ENCODE assay signal across 21 cellular contexts in genomic region chrX:133254666-133255065, GRCh38. TPM values are rescaled to one million over a fixed set of nuclear protein-coding genes. Genes with fewer than 3 reads are reported as not detected.
DNase-seq lines count a peak whose midpoint lies in the region; ATAC-seq and TF ChIP-seq lines count a peak whose summit lies in the region.
"Had no signal": no experiment of that assay in that cellular context is flagged by ENCODE, and none has a peak within 500 bp of the region (broad histone marks: within the 10 kb centered on the region; RNA-seq: fewer than 3 reads in every experiment).

No MANE protein-coding gene starts in this region.

- dilution Hi-C loops in IMR-90 (cut with HindIII; ENCODE audit: low sequenced_read_pairs, unreplicated experiment) = no loop called here

- H3K27ac ChIP-seq in DOHH2 (ENCODE audit: low read depth, low read length) = no peak overlapping the region
- no peak overlapping the region for H3K27ac ChIP-seq in IMR-90 (ENCODE audit: insufficient read depth, low read length)
- peak overlapping the region; percentile 29 for H3K27ac ChIP-seq in mesodermal cell (ENCODE audit: low read depth, low read length, severe bottlenecking)
- no peak overlapping the region for H3K27ac ChIP-seq in right atrium auricular region
- H3K27ac ChIP-seq: dorsolateral prefrontal cortex, prostate gland, transverse colon had no signal

- no peak for TF ChIP-seq CTCF in DOHH2 (IDR thresholded peaks at IDR 0.05; ENCODE audit: low read depth, low read length, poor library complexity, severe bottlenecking)
- TF ChIP-seq CTCF in IMR-90 (conservative IDR thresholded peaks at IDR 0.05; ENCODE audit: low read depth, low read length) = no peak
- no peak for TF ChIP-seq CTCF in right atrium auricular region (IDR thresholded peaks at IDR 0.05)

- H3F3A ChIP-seq in DOHH2 (ENCODE audit: control insufficient read depth, insufficient read depth) = no peaks in the 10 kb centered on the region

- H3K4me2 ChIP-seq in DOHH2 (ENCODE audit: low read length) (peak overlapping the region; percentile 43), IMR-90 (ENCODE audit: low read depth, low read length) (no peak overlapping the region)

- no peak overlapping the region for H4K91ac ChIP-seq in IMR-90 (ENCODE audit: insufficient read depth, low read depth, low read length)

- TF ChIP-seq RAD21 in IMR-90 (IDR thresholded peaks at IDR 0.05; ENCODE audit: low read length) = no peak

- H3K18ac ChIP-seq in IMR-90 (ENCODE audit: low read depth, low read length) = no peak overlapping the region

- DNase-seq in IMR-90 (peak; percentile 41), astrocyte of the hippocampus (ENCODE audit: low read depth, low spot score) (peak; percentile 23), D341Med (ENCODE audit: low spot score) (no peak), right atrium auricular region (ENCODE audit: low spot score) (no peak), islet precursor cell (no peak)
- DNase-seq: activated CD4-positive, alpha-beta memory T cell treated with anti-CD3 and anti-CD28 coated beads for 36 hours; activated T-cell treated with anti-CD3 and anti-CD28 coated beads, Interleukin-2, amount 50 U/mL, for 4 hours; C1 segment of cervical spinal cord; DMS79 treated with DMSO at 0.1 percent for 48 hours; dorsolateral prefrontal cortex; glutamatergic neuron; NCI-H774; RPMI8226; stimulated activated naive B cell treated with anti-CD40 and anti-IgM and Interleukin-4, amounts not matched to agents 10 μg/mL and 1 μg/mL and 100 μg/mL, for 72 hours; T-helper 17 cell; transverse colon had no signal

- no peak overlapping the region for H2AFZ ChIP-seq in IMR-90 (replicated peaks; ENCODE audit: low read length, poor library complexity)

- H3K23ac ChIP-seq in IMR-90 (ENCODE audit: low read depth, low read length) = no peak overlapping the region

- H3K27me3 ChIP-seq in DOHH2 (ENCODE audit: control insufficient read depth, low read length) (no peaks in the 10 kb centered on the region), IMR-90 (ENCODE audit: control insufficient read depth, insufficient read depth, low read length) (no peaks in the 10 kb centered on the region; the same call in 1 of the 2 replicates), right atrium auricular region (no peaks in the 10 kb centered on the region)
- H3K27me3 ChIP-seq: transverse colon had no signal

- POLR2A ChIA-PET in IMR-90 (lab: Charles Lee; ENCODE audit: unreplicated experiment) = no interaction called here

- H3K9ac ChIP-seq in IMR-90 (ENCODE audit: low read depth, low read length) = no peak overlapping the region

- H3K9me3 ChIP-seq in DOHH2 (ENCODE audit: control insufficient read depth, insufficient read depth, low read length) (no peaks in the 10 kb centered on the region), IMR-90 (ENCODE audit: control insufficient read depth, insufficient read depth, low read length) (no peaks in the 10 kb centered on the region), mesodermal cell (ENCODE audit: control insufficient read depth, low read length) (no peaks in the 10 kb centered on the region), right atrium auricular region (no peaks in the 10 kb centered on the region)
- H3K9me3 ChIP-seq: prostate gland, transverse colon had no signal

- H2AK5ac ChIP-seq in IMR-90 (ENCODE audit: low read depth, low read length) = no peak overlapping the region

- H3K4ac ChIP-seq in IMR-90 (ENCODE audit: low read depth, low read length) = no peak overlapping the region

- 0 out of 2 replicates have a peak overlapping the region, but pooled peaks have one; percentile 6 for H3K4me3 ChIP-seq in DOHH2 (ENCODE audit: low read length)
- no peak overlapping the region for H3K4me3 ChIP-seq in IMR-90 (ENCODE audit: insufficient read depth, low read depth, low read length)
- H3K4me3 ChIP-seq in mesodermal cell (ENCODE audit: extremely low read depth, insufficient read depth, low read length, poor library complexity, severe bottlenecking) = no peak overlapping the region
- H3K4me3 ChIP-seq in right atrium auricular region = no peak overlapping the region
- H3K4me3 ChIP-seq: dorsolateral prefrontal cortex, prostate gland, transverse colon had no signal

- no peaks in the 10 kb centered on the region for H3K36me3 ChIP-seq in DOHH2 (ENCODE audit: control insufficient read depth, low read length)
- no peaks in the 10 kb centered on the region for H3K36me3 ChIP-seq in IMR-90 (ENCODE audit: control insufficient read depth, insufficient read depth, low read length)
- no peaks in the 10 kb centered on the region for H3K36me3 ChIP-seq in mesodermal cell (ENCODE audit: control insufficient read depth, insufficient read depth, low read length)
- H3K36me3 ChIP-seq in right atrium auricular region = no peaks in the 10 kb centered on the region
- H3K36me3 ChIP-seq: prostate gland, transverse colon had no signal

- no peak overlapping the region for H4K5ac ChIP-seq in IMR-90 (ENCODE audit: low read depth, low read length)

- no peak overlapping the region for H3K56ac ChIP-seq in IMR-90 (ENCODE audit: extremely low read depth, insufficient read depth, low read length)

- TF ChIP-seq POLR2A in IMR-90 (IDR thresholded peaks at IDR 0.05; ENCODE audit: low read depth, low read length) = no peak

- no peak overlapping the region for H2BK5ac ChIP-seq in IMR-90 (ENCODE audit: low read depth, low read length, poor library complexity, severe bottlenecking)

- BruUV-seq in IMR-90 (replicated peaks; lab: Mats Ljungman, UMichigan) = no TSS peak

- H3K79me2 ChIP-seq in DOHH2 (ENCODE audit: control insufficient read depth, low read length) = no peaks in the 10 kb centered on the region

- no peaks in the 10 kb centered on the region for H3K9me1 ChIP-seq in IMR-90 (ENCODE audit: insufficient read depth, low read length)

- no peak overlapping the region for H4K8ac ChIP-seq in IMR-90 (ENCODE audit: low read depth in 2 of 2, low read length in 2 of 2)

- H3K4me1 ChIP-seq in DOHH2 (ENCODE audit: control insufficient read depth, low read length) (peaks cover 55% of the 10 kb centered on the region), IMR-90 (ENCODE audit: control insufficient read depth, insufficient read depth, low read length) (peaks cover 2% of the 10 kb centered on the region), mesodermal cell (ENCODE audit: control insufficient read depth, insufficient read depth, low read length, poor library complexity, severe bottlenecking) (peaks cover 9% of the 10 kb centered on the region), right atrium auricular region (no peaks in the 10 kb centered on the region)
- H3K4me1 ChIP-seq: prostate gland, transverse colon had no signal

- intact Hi-C loops in IMR-90 (cut with micrococcal nuclease) = no loop called here

- H2AK9ac ChIP-seq in IMR-90 (replicated peaks; ENCODE audit: low read depth, low read length, poor library complexity) = no peak overlapping the region

- H3K14ac ChIP-seq in IMR-90 (replicated peaks; ENCODE audit: low read depth, low read length) = no peak overlapping the region

- no peak overlapping the region for H2BK120ac ChIP-seq in IMR-90 (ENCODE audit: low read depth, low read length)

- no peak overlapping the region for H2BK20ac ChIP-seq in IMR-90 (ENCODE audit: low read depth, low read length)

- H3K79me1 ChIP-seq in IMR-90 (ENCODE audit: low read depth in 1 of 2, low read length in 2 of 2) = no peaks in the 10 kb centered on the region

- H3K9me2 ChIP-seq in DOHH2 (replicated peaks; ENCODE audit: control insufficient read depth, low read length) = no peaks in the 10 kb centered on the region

- no peak overlapping the region for H2BK15ac ChIP-seq in IMR-90 (ENCODE audit: low read depth, low read length)

- CTCF ChIA-PET in IMR-90 (lab: Yijun Ruan, JAX) = no interaction called here

- H4K20me1 ChIP-seq in DOHH2 (ENCODE audit: control insufficient read depth, insufficient read depth, low read depth, low read length) (no peaks in the 10 kb centered on the region), IMR-90 (ENCODE audit: insufficient read depth, low read length) (no peaks in the 10 kb centered on the region)

- in situ Hi-C loops in IMR-90 (cut with MboI; ENCODE audit: low sequenced_read_pairs) = no loop called here

- no CpG with 5 or more reads among the region's 3 CpGs for WGBS in IMR-90 (ENCODE audit: extremely low coverage in 2 of 2, insufficient read length in 1 of 2), 2 experiments
- 50% methylated on average over 1 of the region's 3 CpGs; no CpG with 5 or more reads in 1 of the 2 experiments for whole genome bisulfite sequencing in mesodermal cell (ENCODE audit: insufficient coverage in 2 of 2), 2 experiments

- ATAC-seq in IMR-90 (ENCODE audit: low read depth) = no peak
- ATAC-seq: activated T-cell treated with anti-CD3 and anti-CD28 coated beads, Interleukin-2, amount 50 U/mL, for 4 hours; stimulated activated naive B cell treated with anti-CD40 and anti-IgM and Interleukin-4, amounts not matched to agents 10 μg/mL and 1 μg/mL and 100 μg/mL, for 72 hours; T-helper 17 cell had no signal

TF ChIP-seq in IMR-90, 13 proteins besides CTCF, POLR2A, EP300 and RAD21 (continues in another document):
- TF ChIP-seq, protein P1, sequence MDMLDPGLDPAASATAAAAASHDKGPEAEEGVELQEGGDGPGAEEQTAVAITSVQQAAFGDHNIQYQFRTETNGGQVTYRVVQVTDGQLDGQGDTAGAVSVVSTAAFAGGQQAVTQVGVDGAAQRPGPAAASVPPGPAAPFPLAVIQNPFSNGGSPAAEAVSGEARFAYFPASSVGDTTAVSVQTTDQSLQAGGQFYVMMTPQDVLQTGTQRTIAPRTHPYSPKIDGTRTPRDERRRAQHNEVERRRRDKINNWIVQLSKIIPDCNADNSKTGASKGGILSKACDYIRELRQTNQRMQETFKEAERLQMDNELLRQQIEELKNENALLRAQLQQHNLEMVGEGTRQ (IDR thresholded peaks at IDR 0.05; ENCODE audit: low read depth, low read length) = no peak
- TF ChIP-seq RCOR1 (IDR thresholded peaks at IDR 0.05; ENCODE audit: insufficient replicate concordance, low read length) (no peak), ELK1 (IDR thresholded peaks at IDR 0.05; ENCODE audit: borderline replicate concordance, low read depth, low read length) (no peak), NFE2L2 (IDR thresholded peaks at IDR 0.05; ENCODE audit: low read depth, low read length) (no peak), SMC3 (IDR thresholded peaks at IDR 0.05; ENCODE audit: low read depth, low read length) (no peak)

RNA-seq across cellular contexts. Expression of gene TFDP3, which starts 36.5 kb away (rescaled TPM):
- total RNA-seq in IMR-90 (2012; rRNA removed) (not detected in 2 replicates), right atrium auricular region (not detected)
- polyA plus RNA-seq in IMR-90 (2012; rRNA removed) = not detected in 2 replicates
- not detected in 2 replicates for polyA plus RNA-seq in IMR-90 (2012; cell fraction: cytosol; rRNA removed)
- polyA plus RNA-seq in IMR-90 (2012; cell fraction: nucleus; rRNA removed; ENCODE audit: low replicate concordance) = not detected in 2 replicates
- not detected for polyA plus RNA-seq in mesodermal cell (2013, experiment 1 of 2)
- not detected for polyA plus RNA-seq in mesodermal cell (2013, experiment 2 of 2)
- total RNA-seq: activated CD4-positive, alpha-beta memory T cell treated with anti-CD3 and anti-CD28 coated beads for 36 hours; activated T-cell treated with anti-CD3 and anti-CD28 coated beads, Interleukin-2, amount 50 U/mL, for 4 hours; dorsolateral prefrontal cortex; lung microvascular endothelial cell; T-helper 17 cell; transverse colon had no signal
- polyA plus RNA-seq: esophagus had no signal

Comparison
In these comparisons a context has a peak if more than half of its experiments do, and no peak if none do; other contexts are left out.
1. DNase-seq: peak in IMR-90 (single experiment) and astrocyte of the hippocampus (single experiment); none in D341Med (single experiment), right atrium auricular region (single experiment) and islet precursor cell (single experiment).